In genomic region chr17:43846221-43846712, GRCh38 we compare ENCODE assay signal across 8 cellular contexts. TPM values are rescaled to one million over a fixed set of nuclear protein-coding genes. Genes with fewer than 3 reads are reported as not detected.
DNase-seq lines count a peak whose midpoint lies in the region; ATAC-seq, FAIRE-seq and TF ChIP-seq lines count a peak whose summit lies in the region.

No MANE protein-coding gene starts in this region.

- FAIRE-seq in GM18507 (lab: Jason Lieb, UNC) (peak; percentile 76), kidney (lab: Jason Lieb, UNC) (no peak)

- TF ChIP-seq CTCF in kidney (IDR thresholded peaks at IDR 0.05; ENCODE audit: borderline replicate concordance, extremely low read depth, insufficient read depth), result peak; percentile 97

- peak; percentile 85 for DNase-seq in ACHN
- DNase-seq in GM18507 (ENCODE audit: extremely low spot score, insufficient read length, low read depth), result peak; percentile 70
- DNase-seq in NCI-H2196 (lab: John Stamatoyannopoulos, UW; ENCODE audit: unreplicated experiment), result peak; percentile 82
- peak; percentile 52 for DNase-seq in activated CD4-positive, CD25-positive, alpha-beta regulatory T cell treated with anti-CD3 and anti-CD28 coated beads, Interleukin-2, amount 50 U/mL, for 16 hours (ENCODE audit: low read depth, low spot score)
- DNase-seq in caudate nucleus (lab: John Stamatoyannopoulos, UW), result peak in 56 of 61 donors; percentile 13 to 80 (median 58)
- peak; percentile 92 for DNase-seq in kidney
- peak; percentile 77 for DNase-seq in stimulated activated CD4-positive, alpha-beta T cell treated with anti-CD3 and anti-CD28 coated beads, Interleukin-1b, Interleukin-23, amount 100 ng/mL, for 48 hours

- no peak overlapping the region for H3K27ac ChIP-seq in caudate nucleus (ENCODE audit: low read depth, low read length)
- peak overlapping the region in 1 of 2 donors; percentile 48 for H3K27ac ChIP-seq in kidney (ENCODE audit: low read depth in 2 of 2, low read length in 2 of 2)

- H3K9ac ChIP-seq in kidney (ENCODE audit: low read length in 2 of 2), result peak overlapping the region in 1 of 2 donors; percentile 57

- H3K4me3 ChIP-seq in kidney (ENCODE audit: low read length in 2 of 2), result peak overlapping the region in 1 of 2 donors; percentile 5

- ATAC-seq in HG02763 (IDR thresholded peaks at IDR 0.05; ENCODE audit: unreplicated experiment), result no peak

- H3K9me3 ChIP-seq in kidney (ENCODE audit: control insufficient read depth in 1 of 2, low read length in 2 of 2), result no peaks in the 10 kb centered on the region

- in situ Hi-C loops in ACHN (cut with HindIII; ENCODE audit: low pct_ligation_motif_present, low pct_unique_long_range_greater_than_20kb, low sequenced_read_pairs), result no loop called here

- H3K36me3 ChIP-seq in kidney (ENCODE audit: control insufficient read depth in 1 of 2, insufficient read depth in 2 of 2, low read length in 2 of 2), result no peaks in the 10 kb centered on the region

- peaks cover 5% of the 10 kb centered on the region in 2 donors for H3K4me1 ChIP-seq in kidney (ENCODE audit: control insufficient read depth in 1 of 2, insufficient read depth in 1 of 2, low read depth in 1 of 2, low read length in 2 of 2)

- intact Hi-C loops in kidney (cut with DNase I), result loop anchor here (10.0 kb wide), 1 partner anchor 61 kb away; the partner anchor contains the start of gene CFAP97D1

RNA-seq across cellular contexts. Expression of gene CD300LG, which starts 0.7 kb away (rescaled TPM):
- 1.2 TPM for total RNA-seq in kidney
- polyA plus RNA-seq in kidney (ENCODE audit: insufficient read depth, low read depth, low replicate concordance), result 3.1 TPM

RNA-seq across cellular contexts. Expression of gene MPP3, which starts 13.3 kb away (rescaled TPM):
- total RNA-seq in kidney, result 5.8 TPM
- 3.2 TPM for polyA plus RNA-seq in kidney (ENCODE audit: insufficient read depth, low read depth, low replicate concordance)
